18 cellular contexts compared by ENCODE assay signal in the genomic region with DNA sequence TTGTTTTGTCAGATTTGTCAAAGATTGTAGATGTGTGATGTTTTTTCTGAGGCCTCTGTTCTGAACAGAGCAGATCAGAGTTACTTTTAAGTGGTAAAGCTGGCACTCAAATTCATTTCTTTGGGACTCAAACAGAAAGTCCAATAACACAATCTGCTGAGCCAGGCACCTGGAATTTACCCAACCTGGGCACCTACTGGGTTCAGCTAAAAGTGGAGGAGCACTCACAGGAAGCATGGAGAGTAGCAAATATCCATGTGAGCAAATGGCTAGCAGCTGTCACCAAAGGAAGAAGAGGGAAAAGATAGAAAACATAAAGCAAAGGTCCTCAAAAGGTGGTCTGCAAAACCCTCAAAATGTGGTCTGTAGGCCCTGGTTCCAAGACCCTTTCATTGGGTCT.
DNase-seq lines count a peak whose midpoint lies in the region; TF ChIP-seq lines count a peak whose summit lies in the region.
"Had no signal": no experiment of that assay in that cellular context is flagged by ENCODE, and none has a peak within 500 bp of the region (broad histone marks: within the 10 kb centered on the region; RNA-seq: fewer than 3 reads in every experiment).

No MANE protein-coding gene starts in this region.

- H3K23ac ChIP-seq in H9 (ENCODE audit: insufficient read length, low read depth, low read length) = no peak overlapping the region

- H3T11ph ChIP-seq in H9 (ENCODE audit: low read length) = no peak overlapping the region

- H4K5ac ChIP-seq in H9 (ENCODE audit: insufficient read length, low read depth, low read length) = no peak overlapping the region

- no peak overlapping the region for H3K14ac ChIP-seq in H9 (ENCODE audit: insufficient read depth, low read length)

- peaks cover 16 to 19% of the 10 kb centered on the region in 2 experiments for H3K4me1 Mint-ChIP-seq in H9
- H3K4me1 Mint-ChIP-seq: CD4-positive, CD25-positive, alpha-beta regulatory T cell had no signal

- H3K4me1 ChIP-seq in H9 (ENCODE audit: insufficient read depth, low read length) = peaks cover 6% of the 10 kb centered on the region
- H3K4me1 ChIP-seq: BLaER1 had no signal

- H2BK120ac ChIP-seq in H9 (ENCODE audit: low read depth, low read length, poor library complexity, severe bottlenecking) = no peak overlapping the region

- TF ChIP-seq CTCF in H9 (conservative IDR thresholded peaks at IDR 0.05) = no peak

- no peak overlapping the region for H3K4me3 Mint-ChIP-seq in H9
- H3K4me3 Mint-ChIP-seq: B cell; CD4-positive, CD25-positive, alpha-beta regulatory T cell; CD8-positive, alpha-beta T cell had no signal

- H2AFZ ChIP-seq in H9 (ENCODE audit: low read length) = no peak overlapping the region
- H2AFZ ChIP-seq: GM23248 had no signal

- no peak overlapping the region for H4K91ac ChIP-seq in H9 (ENCODE audit: insufficient read length, low read depth, low read length)

- H4K8ac ChIP-seq in H9 (replicated peaks; ENCODE audit: insufficient read length, low read depth, low read length) = no peak overlapping the region

- H3K9ac ChIP-seq in H9 (ENCODE audit: extremely low read depth, insufficient read length, low read length) = no peak overlapping the region
- H3K9ac ChIP-seq: BLaER1, GM23248 had no signal

- peak; percentile 85 for DNase-seq in G401 (ENCODE audit: low spot score)
- DNase-seq in H9 = no peak
- DNase-seq in cerebellum (ENCODE audit: low spot score) = peak; percentile 51
- DNase-seq in stimulated activated CD4-positive, alpha-beta T cell treated with anti-CD3 and anti-CD28 coated beads, Interleukin-4, amount 100 ng/mL, for 4 hours = no peak
- DNase-seq in HUDEP-2 (lab: John Stamatoyannopoulos, UW; ENCODE audit: unreplicated experiment in 76 of 76) = no peak
- no peak for DNase-seq in NCI-H2107 (lab: John Stamatoyannopoulos, UW)
- DNase-seq: CD4-positive, CD25-positive, alpha-beta regulatory T cell; CD8-positive, alpha-beta T cell; DMS 273 treated with DMSO at 0.1 percent for 48 hours; DMS79; EL; GF-D8; GM23248; HCEC 1CT had no signal

- no peaks in the 10 kb centered on the region for H3K9me3 ChIP-seq in H9 (ENCODE audit: control insufficient read depth, low read depth, low read length)
- H3K9me3 ChIP-seq: BLaER1 had no signal

- no peaks in the 10 kb centered on the region for H3K79me2 ChIP-seq in H9 (ENCODE audit: insufficient read depth, low read length)

- H2BK20ac ChIP-seq in H9 (ENCODE audit: low read depth, low read length, poor library complexity, severe bottlenecking) = no peak overlapping the region

- no peak overlapping the region for H3K27ac ChIP-seq in H9 (ENCODE audit: insufficient read length, low read depth, low read length)
- H3K27ac ChIP-seq: 22Rv1, BLaER1, C4-2B, GM23248 had no signal

- H3K4me2 ChIP-seq in H9 (ENCODE audit: insufficient read depth, insufficient read length, low read length) = no peak overlapping the region
- H3K4me2 ChIP-seq: BLaER1 had no signal

- H3K56ac ChIP-seq in H9 (ENCODE audit: insufficient read length, low read depth, low read length) = no peak overlapping the region

- H3K18ac ChIP-seq in H9 (ENCODE audit: insufficient read length, low read depth, low read length) = no peak overlapping the region

- H3K4ac ChIP-seq in H9 (ENCODE audit: low read depth, low read length) = no peak overlapping the region

- no peak overlapping the region for H2BK5ac ChIP-seq in H9 (ENCODE audit: insufficient read length, low read length)

- no peaks in the 10 kb centered on the region; a peak in 1 of 5 replicates for H3K9me3 Mint-ChIP-seq in H9
- H3K9me3 Mint-ChIP-seq: CD8-positive, alpha-beta T cell had no signal

- peaks cover 0 to 7% (median 2%) of the 10 kb centered on the region in 3 experiments; a peak in 2 of 7 replicates for H3K36me3 Mint-ChIP-seq in H9 (ENCODE audit: insufficient read depth in 1 of 3, low read depth in 3 of 3)

- no peak overlapping the region for H2BK15ac ChIP-seq in H9 (ENCODE audit: low read depth, low read length)

- H3K79me1 ChIP-seq in H9 (ENCODE audit: insufficient read depth, low read depth, low read length, poor library complexity, severe bottlenecking) = no peaks in the 10 kb centered on the region

- in situ Hi-C loops in G401 (cut with HindIII; ENCODE audit: low sequenced_read_pairs) = no loop called here

- no peak overlapping the region for H2AK5ac ChIP-seq in H9 (ENCODE audit: insufficient read length, low read length)

- no peak overlapping the region for H2BK12ac ChIP-seq in H9 (ENCODE audit: insufficient read length, low read depth, low read length)

- H3K23me2 ChIP-seq in H9 (ENCODE audit: insufficient read length, low read depth, low read length, poor library complexity, severe bottlenecking) = no peaks in the 10 kb centered on the region

- no peaks in the 10 kb centered on the region for H3K27me3 Mint-ChIP-seq in H9 (ENCODE audit: low read depth)
- H3K27me3 Mint-ChIP-seq: B cell; CD4-positive, CD25-positive, alpha-beta regulatory T cell had no signal

- no peaks in the 10 kb centered on the region for H3K27me3 ChIP-seq in H9 (ENCODE audit: insufficient read depth, low read length)
- H3K27me3 ChIP-seq: BLaER1 had no signal

- no peaks in the 10 kb centered on the region for H4K20me1 ChIP-seq in H9 (ENCODE audit: control insufficient read depth, insufficient read depth, insufficient read length)
- H4K20me1 ChIP-seq: BLaER1 had no signal

- H3K27ac Mint-ChIP-seq in H9 = peak overlapping the region in 2 of 3 experiments; percentile 73 to 76; a peak in 3 of 7 replicates
- H3K27ac Mint-ChIP-seq: B cell; CD4-positive, CD25-positive, alpha-beta regulatory T cell; CD8-positive, alpha-beta T cell had no signal

Comparison
In these comparisons a context has a peak if more than half of its experiments do, and no peak if none do; other contexts are left out.
1. DNase-seq: peak in G401 (single experiment) and cerebellum (single experiment); none in H9 (single experiment), stimulated activated CD4-positive, alpha-beta T cell treated with anti-CD3 and anti-CD28 coated beads, Interleukin-4, amount 100 ng/mL, for 4 hours (0 of 2), HUDEP-2 (0 of 76) and NCI-H2107 (single experiment).